Comparison of ENCODE assay signal across 7 cellular contexts in genomic region chr19:52269338-52270261, GRCh38. TPM values are rescaled to one million over a fixed set of nuclear protein-coding genes. Genes with fewer than 3 reads are reported as not detected.
DNase-seq lines count a peak whose midpoint lies in the region; ATAC-seq, FAIRE-seq and TF ChIP-seq lines count a peak whose summit lies in the region.

ZNF766 (plus strand) TSS chr19:52269587; CDS start chr19:52269614, 27 bp downstream.

- peaks cover 18% of the 10 kb centered on the region for H3K4me1 ChIP-seq in body of pancreas
- H3K4me1 ChIP-seq in sigmoid colon: peaks cover 0 to 22% (median 19%) of the 10 kb centered on the region in 4 donors

- H3K27ac ChIP-seq in body of pancreas (peak within 1 kb of the TSS; percentile 83 to 97 (median 92)), sigmoid colon (peak within 1 kb of the TSS; percentile 95 to 100 (median 98))

- TF ChIP-seq EP300 in sigmoid colon (IDR thresholded peaks at IDR 0.05): no peak

- DNase-seq in NCI-H2107 treated with DMSO at 0.1 percent for 48 hours (lab: John Stamatoyannopoulos, UW; ENCODE audit: unreplicated experiment) (peak; percentile 89), body of pancreas (peak; percentile 97 to 98 (median 98)), iPS DF 4.7 (ENCODE audit: extremely low read depth, low spot score) (peak; percentile 78), sigmoid colon (peak; percentile 99)

- 0 to 1% methylated on average over 43 to 69 of the region's 70 CpGs for WGBS in body of pancreas, 2 donors
- WGBS in sigmoid colon, 2 donors: 0% methylated on average over 70 of the region's 70 CpGs

- no peaks in the 10 kb centered on the region for H3K27me3 ChIP-seq in body of pancreas
- no peaks in the 10 kb centered on the region for H3K27me3 ChIP-seq in sigmoid colon

- H3K36me3 ChIP-seq in body of pancreas (replicated peaks in 1 of 2; ENCODE audit: insufficient read depth in 1 of 2, low read depth in 2 of 2) (no peaks in the 10 kb centered on the region), sigmoid colon (peaks cover 0 to 4% (median 0%) of the 10 kb centered on the region in 4 donors)

- H3K9me3 ChIP-seq in body of pancreas (no peaks in the 10 kb centered on the region), sigmoid colon (peaks cover 0 to 3% (median 0%) of the 10 kb centered on the region in 4 donors)

- peak in 1 of 7 experiments; percentile 25 for TF ChIP-seq CTCF in body of pancreas (IDR thresholded peaks at IDR 0.05)
- TF ChIP-seq CTCF in sigmoid colon (IDR thresholded peaks at IDR 0.05): no peak

- peak; percentile 67 to 86 (median 82) for TF ChIP-seq POLR2A in body of pancreas (IDR thresholded peaks at IDR 0.05)
- TF ChIP-seq POLR2A in sigmoid colon (IDR thresholded peaks at IDR 0.05): peak; percentile 78 to 82

- ATAC-seq in GM18520 (IDR thresholded peaks at IDR 0.05; ENCODE audit: unreplicated experiment) (peak; percentile 86), HG03064 (IDR thresholded peaks at IDR 0.05; ENCODE audit: low read depth, unreplicated experiment) (peak; percentile 61), body of pancreas (peak; percentile 100)

- intact Hi-C loops in body of pancreas (cut with DNase I): no loop called here
- intact Hi-C loops in sigmoid colon (cut with DNase I): loop anchor here (1.0 to 5.0 kb wide), 2 partner anchors 27 to 68 kb away; partner anchors contain the start of gene ZNF610

- FAIRE-seq in TTC549 (lab: Jason Lieb, UNC): peak; percentile 73

- H3K4me3 ChIP-seq in body of pancreas: peak within 1 kb of the TSS; percentile 76 to 81
- H3K4me3 ChIP-seq in sigmoid colon: peak within 1 kb of the TSS; percentile 69 to 100 (median 94)

RNA-seq across cellular contexts. Expression of gene ZNF766, which starts in this region (rescaled TPM):
- total RNA-seq in body of pancreas (1 to 10 TPM; 2.0 to 4.9 TPM), sigmoid colon (10 to 100 TPM in 2 of 4 donors, 1 to 10 TPM in 2; 5.5 to 11.0 (median 9.9) TPM)
- polyA plus RNA-seq in sigmoid colon: 1 to 10 TPM; 2.8 to 5.7 (median 3.0) TPM

Comparison
In these comparisons a context has a peak if more than half of its experiments do, and no peak if none do; other contexts are left out.
1. Peak in every context shown above with its lines: DNase-seq, ATAC-seq, H3K4me3 ChIP-seq and H3K27ac ChIP-seq.